18 cellular contexts compared by ENCODE assay signal in the genomic region with DNA sequence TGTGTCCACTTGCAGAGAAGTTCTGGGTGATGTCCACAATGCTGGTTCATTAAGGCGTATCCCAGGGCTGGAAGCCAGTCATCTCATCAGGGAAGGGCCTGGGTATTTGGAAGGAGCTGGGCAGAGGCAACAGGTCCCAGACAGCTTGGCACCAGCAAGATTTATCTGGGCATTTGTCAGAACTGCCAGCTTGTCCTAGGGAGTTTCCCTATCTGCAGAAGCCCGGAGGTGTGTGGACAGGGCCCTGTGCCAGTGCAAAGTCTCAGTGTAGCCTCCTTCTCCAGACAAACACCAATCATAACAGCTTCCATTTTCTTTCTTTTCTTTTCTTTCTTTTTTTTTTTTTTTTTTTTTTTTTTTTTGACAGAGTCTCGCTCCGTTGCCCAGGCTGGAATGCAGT.
"Had no signal": no experiment of that assay in that cellular context is flagged by ENCODE, and none has a peak within 500 bp of the region (broad histone marks: within the 10 kb centered on the region; RNA-seq: fewer than 3 reads in every experiment).

No MANE protein-coding gene starts in this region.

- H3K9me3 ChIP-seq: psoas muscle, sigmoid colon, spleen, tibial artery, uterus had no signal

- H3K4me1 Mint-ChIP-seq: activated naive CD4-positive, alpha-beta T cell treated with anti-CD3 and anti-CD28 coated beads, Interleukin-2, amount 50 U/mL, for 24 hours; WTC11 had no signal

- H3K27me3 ChIP-seq: sigmoid colon, uterus had no signal

- DNase-seq: activated CD4-positive, alpha-beta T cell treated with anti-CD3 and anti-CD28 coated beads for 4 hours; activated CD8-positive, alpha-beta memory T cell treated with anti-CD3 and anti-CD28 coated beads, Interleukin-2, amount 50 U/mL, for 4 hours; activated CD8-positive, alpha-beta T cell treated with anti-CD3 and anti-CD28 coated beads, Interleukin-2, amount 10 ng/mL, durations not matched to agents 7 days and 5 days; activated effector memory CD4-positive, alpha-beta T cell treated with anti-CD3 and anti-CD28 coated beads, Interleukin-2, amount 50 U/mL, for 16 hours; activated T-cell treated with anti-CD3 and anti-CD28 coated beads, Interleukin-2, amount 50 U/mL, for 48 hours; central memory CD4-positive, alpha-beta T cell; effector CD8-positive, alpha-beta T cell; foreskin keratinocyte; left colon; psoas muscle; sigmoid colon; spleen; SW 1271; tibial artery; uterus had no signal

- H3K27ac Mint-ChIP-seq: activated CD8-positive, alpha-beta T cell treated with anti-CD3 and anti-CD28 coated beads, Interleukin-2, amount 10 ng/mL, durations not matched to agents 7 days and 5 days; activated naive CD4-positive, alpha-beta T cell treated with anti-CD3 and anti-CD28 coated beads, Interleukin-2, amount 50 U/mL, for 24 hours; natural killer cell treated with Interleukin-12 subunit alpha and Interleukin-12 subunit beta and Interleukin-15 and Interleukin-18, amount 100 ng/mL, for 72 hours; WTC11 had no signal

- H3K4me3 ChIP-seq: psoas muscle, sigmoid colon, spleen, tibial artery, uterus had no signal

- H3K27ac ChIP-seq: foreskin keratinocyte, psoas muscle, sigmoid colon, spleen, tibial artery, uterus had no signal

- H3K4me3 Mint-ChIP-seq: activated CD8-positive, alpha-beta T cell treated with anti-CD3 and anti-CD28 coated beads, Interleukin-2, amount 10 ng/mL, durations not matched to agents 7 days and 5 days; activated naive CD4-positive, alpha-beta T cell treated with anti-CD3 and anti-CD28 coated beads, Interleukin-2, amount 50 U/mL, for 24 hours; natural killer cell treated with Interleukin-12 subunit alpha and Interleukin-12 subunit beta and Interleukin-15 and Interleukin-18, amount 100 ng/mL, for 72 hours; WTC11 had no signal

- H3K36me3 ChIP-seq: sigmoid colon, spleen, tibial artery, uterus had no signal

- H3K36me3 Mint-ChIP-seq: activated naive CD4-positive, alpha-beta T cell treated with anti-CD3 and anti-CD28 coated beads, Interleukin-2, amount 50 U/mL, for 24 hours; natural killer cell treated with Interleukin-12 subunit alpha and Interleukin-12 subunit beta and Interleukin-15 and Interleukin-18, amount 100 ng/mL, for 72 hours; WTC11 had no signal

- H3K4me1 ChIP-seq: foreskin keratinocyte, psoas muscle, sigmoid colon, uterus had no signal

- ATAC-seq: activated CD8-positive, alpha-beta T cell treated with anti-CD3 and anti-CD28 coated beads, Interleukin-2, amount 10 ng/mL, durations not matched to agents 7 days and 5 days; foreskin keratinocyte; left colon; natural killer cell treated with Interleukin-12 subunit alpha and Interleukin-12 subunit beta and Interleukin-15 and Interleukin-18, amount 100 ng/mL, for 72 hours; psoas muscle; WTC11 had no signal

- H3K9me3 Mint-ChIP-seq: activated naive CD4-positive, alpha-beta T cell treated with anti-CD3 and anti-CD28 coated beads, Interleukin-2, amount 50 U/mL, for 24 hours; natural killer cell treated with Interleukin-12 subunit alpha and Interleukin-12 subunit beta and Interleukin-15 and Interleukin-18, amount 100 ng/mL, for 72 hours had no signal
